Comparison of ENCODE assay signal across 23 cellular contexts in genomic region chr5:92652735-92653134, GRCh38.
DNase-seq lines count a peak whose midpoint lies in the region; ATAC-seq, FAIRE-seq and TF ChIP-seq lines count a peak whose summit lies in the region.
"Had no signal": no experiment of that assay in that cellular context is flagged by ENCODE, and none has a peak within 500 bp of the region (broad histone marks: within the 10 kb centered on the region; RNA-seq: fewer than 3 reads in every experiment).

No MANE protein-coding gene starts in this region.

- H3K36me3 ChIP-seq in HepG2 (replicated peaks in 1 of 2; ENCODE audit: control insufficient read depth in 1 of 2, insufficient read depth in 2 of 2, low read length in 2 of 2) = no peaks in the 10 kb centered on the region
- H3K36me3 ChIP-seq: BLaER1 treated with 17β-estradiol and CSF1 and Interleukin-3, amounts not matched to agents 10 nM and 100 nM; right atrium auricular region; transverse colon had no signal

- DNase-seq in DMS 273 (lab: John Stamatoyannopoulos, UW; ENCODE audit: unreplicated experiment) (peak; percentile 46), DMS 273 treated with DMSO at 0.1 percent for 48 hours (lab: John Stamatoyannopoulos, UW) (no peak), RPMI7951 (ENCODE audit: low read depth) (peak; percentile 9), fibroblast of peridontal ligament (ENCODE audit: extremely low read depth) (peak; percentile 91), HepG2 (ENCODE audit: low spot score) (no peak)
- DNase-seq in activated CD4-positive, alpha-beta memory T cell treated with anti-CD3 and anti-CD28 coated beads, Interleukin-2, amount 10 ng/mL, durations not matched to agents 7 days and 5 days = no peak
- DNase-seq in activated naive CD4-positive, alpha-beta T cell treated with anti-CD3 and anti-CD28 coated beads, Interleukin-2, amount 10 ng/mL, durations not matched to agents 7 days and 5 days = no peak
- DNase-seq: activated CD4-positive, alpha-beta T cell treated with anti-CD3 and anti-CD28 coated beads, Interleukin-2, amount 10 ng/mL, durations not matched to agents 7 days and 5 days; body of pancreas; Calu3; effector memory CD8-positive, alpha-beta T cell; left cardiac atrium; NCI-H1105; NCI-H2081; transverse colon had no signal

- no peaks in the 10 kb centered on the region for H3K9me3 ChIP-seq in HepG2 (ENCODE audit: low read length)
- H3K9me3 ChIP-seq: BLaER1 treated with 17β-estradiol and CSF1 and Interleukin-3, amounts not matched to agents 10 nM and 100 nM; body of pancreas; right atrium auricular region; transverse colon had no signal

- FAIRE-seq in HepG2 (lab: Jason Lieb, UNC) = no peak

- peaks cover 2% of the 10 kb centered on the region for H3K9me3 Mint-ChIP-seq in activated CD4-positive, alpha-beta memory T cell treated with anti-CD3 and anti-CD28 coated beads, Interleukin-2, amount 10 ng/mL, durations not matched to agents 7 days and 5 days
- H3K9me3 Mint-ChIP-seq in activated naive CD4-positive, alpha-beta T cell treated with anti-CD3 and anti-CD28 coated beads, Interleukin-2, amount 10 ng/mL, durations not matched to agents 7 days and 5 days = peaks cover 5% of the 10 kb centered on the region
- H3K9me3 Mint-ChIP-seq: activated CD4-positive, alpha-beta T cell treated with anti-CD3 and anti-CD28 coated beads, Interleukin-2, amount 10 ng/mL, durations not matched to agents 7 days and 5 days; activated T-helper 1 cell treated with anti-CD3 and anti-CD28 coated beads, Interleukin-12 subunit alpha, Interleukin-12 subunit beta, Interleukin-2, Interleukin-4 antibody, amounts not matched to agents 30 ng/mL and 10 ng/mL and 1 ng/mL, durations not matched to agents 14 hours and 24 hours and 36 hours had no signal

- no peak for TF ChIP-seq POLR2A in HepG2 (IDR thresholded peaks at IDR 0.05; ENCODE audit: insufficient read depth in 1 of 2, low read depth in 2 of 2, low read length in 2 of 2)

- no peak overlapping the region for H3K27ac ChIP-seq in HepG2 (ENCODE audit: extremely low read length, insufficient read depth, low read length)
- H3K27ac ChIP-seq: 22Rv1; BLaER1 treated with 17β-estradiol and CSF1 and Interleukin-3, amounts not matched to agents 10 nM and 100 nM; body of pancreas; right atrium auricular region; transverse colon had no signal

- no peaks in the 10 kb centered on the region for H3K79me2 ChIP-seq in HepG2 (ENCODE audit: insufficient read depth, low read length)

- 0% methylated on average over 1 of the region's 1 CpG for WGBS in HepG2 (ENCODE audit: low lambda C conversion rate)

- TF ChIP-seq CTCF in HepG2 (CRISPR knock-in tag; IDR thresholded peaks at IDR 0.05) = no peak

- no peaks in the 10 kb centered on the region for H3K27me3 ChIP-seq in HepG2 (ENCODE audit: control insufficient read depth in 1 of 2, insufficient read depth in 2 of 2, low read length in 2 of 2)
- H3K27me3 ChIP-seq: BLaER1 treated with 17β-estradiol and CSF1 and Interleukin-3, amounts not matched to agents 10 nM and 100 nM; body of pancreas; right atrium auricular region; transverse colon had no signal

- in situ Hi-C loops in HepG2 (cut with HindIII; ENCODE audit: extremely low pct_ligation_motif_present, low pct_unique_long_range_greater_than_20kb) = no loop called here

- BruUV-seq in HepG2 (replicated peaks; lab: Mats Ljungman, UMichigan) = no TSS peak

- TF ChIP-seq RAD21 in HepG2 (CRISPR knock-in tag; IDR thresholded peaks at IDR 0.05) = no peak

- TF ChIP-seq EP300 in HepG2 (IDR thresholded peaks at IDR 0.05; ENCODE audit: low read depth in 2 of 2, low read length in 2 of 2) (no peak), HepG2 (CRISPR knock-in tag; IDR thresholded peaks at IDR 0.05; ENCODE audit: borderline replicate concordance) (no peak)

- H4K20me1 ChIP-seq in HepG2 (ENCODE audit: insufficient read depth, low read length) = no peaks in the 10 kb centered on the region
- H4K20me1 ChIP-seq: BLaER1 treated with 17β-estradiol and CSF1 and Interleukin-3, amounts not matched to agents 10 nM and 100 nM had no signal

- CTCF ChIA-PET in HepG2 (lab: Yijun Ruan, JAX; ENCODE audit: low intra/inter-chr PET ratio, low total read pairs) = no interaction called here
- CTCF ChIA-PET in activated CD4-positive, alpha-beta memory T cell treated with anti-CD3 and anti-CD28 coated beads, Interleukin-2, amount 10 ng/mL, durations not matched to agents 7 days and 5 days (lab: Charles Lee) = no interaction called here
- CTCF ChIA-PET in activated naive CD4-positive, alpha-beta T cell treated with anti-CD3 and anti-CD28 coated beads, Interleukin-2, amount 10 ng/mL, durations not matched to agents 7 days and 5 days (lab: Charles Lee) = no interaction called here

- H3K27ac Mint-ChIP-seq in activated CD4-positive, alpha-beta memory T cell treated with anti-CD3 and anti-CD28 coated beads, Interleukin-2, amount 10 ng/mL, durations not matched to agents 7 days and 5 days = no peak overlapping the region
- no peak overlapping the region for H3K27ac Mint-ChIP-seq in activated naive CD4-positive, alpha-beta T cell treated with anti-CD3 and anti-CD28 coated beads, Interleukin-2, amount 10 ng/mL, durations not matched to agents 7 days and 5 days
- H3K27ac Mint-ChIP-seq: activated CD4-positive, alpha-beta T cell treated with anti-CD3 and anti-CD28 coated beads, Interleukin-2, amount 10 ng/mL, durations not matched to agents 7 days and 5 days; activated naive CD4-positive, alpha-beta T cell treated with anti-CD3 and anti-CD28 coated beads, Interleukin-2, amount 50 U/mL, for 72 hours; activated T-helper 1 cell treated with anti-CD3 and anti-CD28 coated beads, Interleukin-12 subunit alpha, Interleukin-12 subunit beta, Interleukin-2, Interleukin-4 antibody, amounts not matched to agents 30 ng/mL and 10 ng/mL and 1 ng/mL, durations not matched to agents 14 hours and 24 hours and 36 hours; effector memory CD8-positive, alpha-beta T cell; memory B cell had no signal

- POLR2A ChIA-PET in HepG2 (lab: Yijun Ruan, JAX) = no interaction called here
- POLR2A ChIA-PET in activated CD4-positive, alpha-beta memory T cell treated with anti-CD3 and anti-CD28 coated beads, Interleukin-2, amount 10 ng/mL, durations not matched to agents 7 days and 5 days (lab: Charles Lee) = no interaction called here

- no peak for ATAC-seq in HG02840 (IDR thresholded peaks at IDR 0.05; ENCODE audit: low FRiP score, unreplicated experiment)
- ATAC-seq in HepG2 = no peak
- ATAC-seq: activated naive CD4-positive, alpha-beta T cell treated with anti-CD3 and anti-CD28 coated beads, Interleukin-2, amount 50 U/mL, for 72 hours; body of pancreas; effector memory CD8-positive, alpha-beta T cell; esophagus mucosa; left cardiac atrium had no signal

- no peak overlapping the region for H2AFZ ChIP-seq in HepG2 (ENCODE audit: low read length)

- H3K4me1 ChIP-seq in HepG2 (ENCODE audit: insufficient read depth, low read length) = no peaks in the 10 kb centered on the region
- H3K4me1 ChIP-seq: BLaER1 treated with 17β-estradiol and CSF1 and Interleukin-3, amounts not matched to agents 10 nM and 100 nM; body of pancreas; right atrium auricular region; transverse colon had no signal

- H3K36me3 Mint-ChIP-seq in activated CD4-positive, alpha-beta memory T cell treated with anti-CD3 and anti-CD28 coated beads, Interleukin-2, amount 10 ng/mL, durations not matched to agents 7 days and 5 days (ENCODE audit: low read depth) = no peaks in the 10 kb centered on the region
- H3K36me3 Mint-ChIP-seq in activated naive CD4-positive, alpha-beta T cell treated with anti-CD3 and anti-CD28 coated beads, Interleukin-2, amount 10 ng/mL, durations not matched to agents 7 days and 5 days = no peaks in the 10 kb centered on the region
- H3K36me3 Mint-ChIP-seq: activated naive CD4-positive, alpha-beta T cell treated with anti-CD3 and anti-CD28 coated beads, Interleukin-2, amount 50 U/mL, for 72 hours; memory B cell had no signal

- H3K4me3 Mint-ChIP-seq in activated CD4-positive, alpha-beta memory T cell treated with anti-CD3 and anti-CD28 coated beads, Interleukin-2, amount 10 ng/mL, durations not matched to agents 7 days and 5 days = no peak overlapping the region
- no peak overlapping the region for H3K4me3 Mint-ChIP-seq in activated naive CD4-positive, alpha-beta T cell treated with anti-CD3 and anti-CD28 coated beads, Interleukin-2, amount 10 ng/mL, durations not matched to agents 7 days and 5 days
- H3K4me3 Mint-ChIP-seq: activated CD4-positive, alpha-beta T cell treated with anti-CD3 and anti-CD28 coated beads, Interleukin-2, amount 10 ng/mL, durations not matched to agents 7 days and 5 days; activated T-helper 1 cell treated with anti-CD3 and anti-CD28 coated beads, Interleukin-12 subunit alpha, Interleukin-12 subunit beta, Interleukin-2, Interleukin-4 antibody, amounts not matched to agents 30 ng/mL and 10 ng/mL and 1 ng/mL, durations not matched to agents 14 hours and 24 hours and 36 hours; effector memory CD8-positive, alpha-beta T cell; memory B cell had no signal

- no peak overlapping the region for H3K4me3 ChIP-seq in HepG2 (replicated peaks in 1 of 3; ENCODE audit: insufficient read depth in 1 of 3, low read depth in 2 of 3, low read length in 3 of 3)
- H3K4me3 ChIP-seq: BLaER1 treated with 17β-estradiol and CSF1 and Interleukin-3, amounts not matched to agents 10 nM and 100 nM; body of pancreas; right atrium auricular region; transverse colon had no signal

- H3K4me1 Mint-ChIP-seq in activated CD4-positive, alpha-beta memory T cell treated with anti-CD3 and anti-CD28 coated beads, Interleukin-2, amount 10 ng/mL, durations not matched to agents 7 days and 5 days = no peaks in the 10 kb centered on the region
- no peaks in the 10 kb centered on the region for H3K4me1 Mint-ChIP-seq in activated naive CD4-positive, alpha-beta T cell treated with anti-CD3 and anti-CD28 coated beads, Interleukin-2, amount 10 ng/mL, durations not matched to agents 7 days and 5 days
- H3K4me1 Mint-ChIP-seq: activated CD4-positive, alpha-beta T cell treated with anti-CD3 and anti-CD28 coated beads, Interleukin-2, amount 10 ng/mL, durations not matched to agents 7 days and 5 days; memory B cell had no signal

- H3K4me2 ChIP-seq in HepG2 (ENCODE audit: low read depth, low read length) = no peak overlapping the region
- H3K4me2 ChIP-seq: BLaER1 treated with 17β-estradiol and CSF1 and Interleukin-3, amounts not matched to agents 10 nM and 100 nM had no signal

- intact Hi-C loops in HepG2 (cut with micrococcal nuclease; ENCODE audit: unreplicated experiment) = no loop called here

- H3K27me3 Mint-ChIP-seq in activated CD4-positive, alpha-beta memory T cell treated with anti-CD3 and anti-CD28 coated beads, Interleukin-2, amount 10 ng/mL, durations not matched to agents 7 days and 5 days = no peaks in the 10 kb centered on the region
- no peaks in the 10 kb centered on the region for H3K27me3 Mint-ChIP-seq in activated naive CD4-positive, alpha-beta T cell treated with anti-CD3 and anti-CD28 coated beads, Interleukin-2, amount 10 ng/mL, durations not matched to agents 7 days and 5 days
- H3K27me3 Mint-ChIP-seq: activated CD4-positive, alpha-beta T cell treated with anti-CD3 and anti-CD28 coated beads, Interleukin-2, amount 10 ng/mL, durations not matched to agents 7 days and 5 days; effector memory CD8-positive, alpha-beta T cell; memory B cell had no signal

- H3K9ac ChIP-seq in HepG2 (ENCODE audit: insufficient read depth, low read depth, low read length) = no peak overlapping the region
- H3K9ac ChIP-seq: BLaER1 treated with 17β-estradiol and CSF1 and Interleukin-3, amounts not matched to agents 10 nM and 100 nM had no signal

TF ChIP-seq in HepG2, 621 proteins besides CTCF, POLR2A, EP300 and RAD21 (continues in another document):
- TF ChIP-seq GTF2F1 (IDR thresholded peaks at IDR 0.05; ENCODE audit: low read length) = no peak

Comparison
In these comparisons a context has a peak if more than half of its experiments do, and no peak if none do; other contexts are left out.
1. DNase-seq: peak in DMS 273 (single experiment), RPMI7951 (single experiment) and fibroblast of peridontal ligament (single experiment); none in DMS 273 treated with DMSO at 0.1 percent for 48 hours (single experiment), HepG2 (single experiment), activated CD4-positive, alpha-beta memory T cell treated with anti-CD3 and anti-CD28 coated beads, Interleukin-2, amount 10 ng/mL, durations not matched to agents 7 days and 5 days (single experiment) and activated naive CD4-positive, alpha-beta T cell treated with anti-CD3 and anti-CD28 coated beads, Interleukin-2, amount 10 ng/mL, durations not matched to agents 7 days and 5 days (single experiment).